11 cellular contexts compared by ENCODE assay signal in the genomic region with DNA sequence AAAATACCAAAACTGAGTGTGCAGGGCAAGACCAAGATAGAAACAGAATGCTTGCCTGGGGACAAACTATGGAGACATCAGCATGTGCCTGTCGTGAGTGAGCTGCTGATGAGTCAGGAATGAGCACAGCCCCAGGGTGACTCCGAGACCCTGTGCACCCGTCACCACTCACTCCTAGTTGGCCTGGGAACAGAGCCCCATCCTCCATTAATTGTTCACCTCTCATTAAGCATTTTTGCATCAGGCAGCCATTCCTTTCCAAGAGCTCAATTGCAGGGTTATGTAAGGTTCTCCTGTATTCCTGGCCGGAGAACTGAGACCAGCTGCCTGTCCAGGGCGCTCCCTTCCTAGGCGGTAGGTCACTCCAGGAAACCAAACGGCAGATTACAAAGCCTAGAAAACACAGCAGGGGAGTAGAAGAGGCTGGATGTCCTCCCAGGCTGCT.
DNase-seq lines count a peak whose midpoint lies in the region; ATAC-seq, FAIRE-seq and TF ChIP-seq lines count a peak whose summit lies in the region.
"Had no signal": no experiment of that assay in that cellular context is flagged by ENCODE, and none has a peak within 500 bp of the region (broad histone marks: within the 10 kb centered on the region; RNA-seq: fewer than 3 reads in every experiment).

No MANE protein-coding gene starts in this region.

- H3K36me3 ChIP-seq in brain microvascular endothelial cell (replicated peaks) (no peaks in the 10 kb centered on the region), keratinocyte (ENCODE audit: control insufficient read depth in 2 of 2, extremely low read depth in 1 of 2, insufficient read depth in 2 of 2, low read length in 2 of 2) (no peaks in the 10 kb centered on the region), uterus (no peaks in the 10 kb centered on the region), tibial artery (no peaks in the 10 kb centered on the region)

- H3K4me3 ChIP-seq in brain microvascular endothelial cell (ENCODE audit: low read depth, low read length) (no peak overlapping the region), keratinocyte (ENCODE audit: control insufficient read depth in 2 of 3, extremely low read depth in 1 of 3, insufficient read depth in 2 of 3, low read depth in 1 of 3, low read length in 3 of 3) (no peak overlapping the region), uterus (no peak overlapping the region), tibial artery (no peak overlapping the region)

- H3K27me3 ChIP-seq in brain microvascular endothelial cell (replicated peaks) (no peaks in the 10 kb centered on the region), keratinocyte (ENCODE audit: control insufficient read depth, extremely low read depth, insufficient read depth, low read length) (no peaks in the 10 kb centered on the region), uterus (no peaks in the 10 kb centered on the region), tibial artery (no peaks in the 10 kb centered on the region)

- H2AFZ ChIP-seq in keratinocyte (ENCODE audit: control insufficient read depth, low read length) = no peak overlapping the region

- peak overlapping the region; percentile 50 for H3K4me2 ChIP-seq in keratinocyte (ENCODE audit: control insufficient read depth, extremely low read depth, insufficient read depth, low read depth, low read length)

- no peak for ATAC-seq in activated CD8-positive, alpha-beta T cell treated with anti-CD3 and anti-CD28 coated beads, Interleukin-2, amount 10 ng/mL, durations not matched to agents 7 days and 5 days

- no peaks in the 10 kb centered on the region for H3K9me3 Mint-ChIP-seq in activated CD8-positive, alpha-beta T cell treated with anti-CD3 and anti-CD28 coated beads, Interleukin-2, amount 10 ng/mL, durations not matched to agents 7 days and 5 days (ENCODE audit: insufficient read depth)
- peaks cover 6% of the 10 kb centered on the region for H3K9me3 Mint-ChIP-seq in type B pancreatic cell

- no peaks in the 10 kb centered on the region for H3K79me2 ChIP-seq in keratinocyte (ENCODE audit: control insufficient read depth, insufficient read depth, low read length)

- in situ Hi-C loops in brain microvascular endothelial cell (cut with HindIII; ENCODE audit: low pct_ligation_motif_present, low sequenced_read_pairs) = no loop called here

- TF ChIP-seq POLR2A in uterus (IDR thresholded peaks at IDR 0.05) = no peak

- no peaks in the 10 kb centered on the region for H3K9me3 ChIP-seq in keratinocyte (ENCODE audit: control insufficient read depth, low read depth, low read length)
- H3K9me3 ChIP-seq in uterus = no peaks in the 10 kb centered on the region
- no peaks in the 10 kb centered on the region for H3K9me3 ChIP-seq in tibial artery

- POLR2A ChIA-PET in activated CD8-positive, alpha-beta T cell treated with anti-CD3 and anti-CD28 coated beads, Interleukin-2, amount 10 ng/mL, durations not matched to agents 7 days and 5 days (lab: Charles Lee) = no interaction called here

- no peaks in the 10 kb centered on the region for H4K20me1 ChIP-seq in keratinocyte (ENCODE audit: control insufficient read depth, extremely low read depth, insufficient read depth, low read length)

- H3K36me3 Mint-ChIP-seq in activated CD8-positive, alpha-beta T cell treated with anti-CD3 and anti-CD28 coated beads, Interleukin-2, amount 10 ng/mL, durations not matched to agents 7 days and 5 days (ENCODE audit: low read depth) = peaks cover 5% of the 10 kb centered on the region
- H3K36me3 Mint-ChIP-seq in type B pancreatic cell = peaks cover 4% of the 10 kb centered on the region
- H3K36me3 Mint-ChIP-seq: CD4-positive, alpha-beta memory T cell had no signal

- peaks cover 24% of the 10 kb centered on the region for H3K4me1 Mint-ChIP-seq in activated CD8-positive, alpha-beta T cell treated with anti-CD3 and anti-CD28 coated beads, Interleukin-2, amount 10 ng/mL, durations not matched to agents 7 days and 5 days (ENCODE audit: low read depth)
- H3K4me1 Mint-ChIP-seq in type B pancreatic cell (ENCODE audit: unreplicated experiment) = peaks cover 9% of the 10 kb centered on the region

- no peak overlapping the region for H3K4me3 Mint-ChIP-seq in activated CD8-positive, alpha-beta T cell treated with anti-CD3 and anti-CD28 coated beads, Interleukin-2, amount 10 ng/mL, durations not matched to agents 7 days and 5 days
- H3K4me3 Mint-ChIP-seq in type B pancreatic cell = no peak overlapping the region
- H3K4me3 Mint-ChIP-seq: CD4-positive, alpha-beta memory T cell had no signal

- H3K27me3 Mint-ChIP-seq in activated CD8-positive, alpha-beta T cell treated with anti-CD3 and anti-CD28 coated beads, Interleukin-2, amount 10 ng/mL, durations not matched to agents 7 days and 5 days (ENCODE audit: low read depth) = no peaks in the 10 kb centered on the region
- H3K27me3 Mint-ChIP-seq in type B pancreatic cell = peaks cover 4% of the 10 kb centered on the region
- H3K27me3 Mint-ChIP-seq: CD4-positive, alpha-beta memory T cell had no signal

- peak; percentile 86 for FAIRE-seq in keratinocyte (lab: Jason Lieb, UNC)

- dilution Hi-C loops in keratinocyte (cut with MboI; ENCODE audit: extremely low pct_ligation_motif_present, low sequenced_read_pairs) = no loop called here

- H3K9me1 ChIP-seq in keratinocyte (ENCODE audit: control insufficient read depth, extremely low read depth, insufficient read depth, low read length) = no peaks in the 10 kb centered on the region

- intact Hi-C loops in uterus (cut with DNase I; ENCODE audit: low total_unique reads) = no loop called here
- intact Hi-C loops in tibial artery (cut with DNase I; ENCODE audit: low total_unique reads) = no loop called here

- H3K4me1 ChIP-seq in keratinocyte (ENCODE audit: control insufficient read depth, extremely low read depth, insufficient read depth, low read length) (peaks cover 46% of the 10 kb centered on the region), uterus (no peaks in the 10 kb centered on the region), tibial artery (no peaks in the 10 kb centered on the region)

- TF ChIP-seq CTCF in brain microvascular endothelial cell (IDR thresholded peaks at IDR 0.05; ENCODE audit: low read depth, low read length, missing control alignments) (no peak), keratinocyte (optimal IDR thresholded peaks at IDR 0.05 in 1 of 3, IDR thresholded peaks at IDR 0.05 in 1 of 3, conservative IDR thresholded peaks at IDR 0.05 in 1 of 3; ENCODE audit: extremely low read depth in 1 of 3, insufficient read depth in 2 of 3, low read length in 3 of 3) (no peak), uterus (IDR thresholded peaks at IDR 0.05) (no peak), tibial artery (IDR thresholded peaks at IDR 0.05) (no peak), type B pancreatic cell (conservative IDR thresholded peaks at IDR 0.05) (no peak)

- CTCF ChIA-PET in activated CD8-positive, alpha-beta T cell treated with anti-CD3 and anti-CD28 coated beads, Interleukin-2, amount 10 ng/mL, durations not matched to agents 7 days and 5 days (lab: Charles Lee) = no interaction called here

- peak; percentile 47 for DNase-seq in stimulated activated CD4-positive, alpha-beta T cell treated with anti-CD3 and anti-CD28 coated beads, Interleukin-15, amount 100 ng/mL, for 24 hours
- DNase-seq in stimulated activated CD4-positive, alpha-beta T cell treated with anti-CD3 and anti-CD28 coated beads, Interleukin-4, amount 100 ng/mL, for 4 hours = no peak
- peak; percentile 87 for DNase-seq in brain microvascular endothelial cell
- peak; percentile 69 for DNase-seq in keratinocyte (ENCODE audit: low read depth, low spot score)
- peak; percentile 25 to 56 for DNase-seq in uterus
- no peak for DNase-seq in activated CD8-positive, alpha-beta T cell treated with anti-CD3 and anti-CD28 coated beads, Interleukin-2, amount 10 ng/mL, durations not matched to agents 7 days and 5 days
- no peak for DNase-seq in tibial artery
- no peak for DNase-seq in type B pancreatic cell (ENCODE audit: extremely low spot score, unreplicated experiment)
- DNase-seq: CD4-positive, alpha-beta memory T cell; NCI-H187 treated with DMSO at 0.1 percent for 48 hours; T-helper 9 cell had no signal

- H3K9ac ChIP-seq in keratinocyte (ENCODE audit: control insufficient read depth, extremely low read depth, insufficient read depth, low read length) = peak overlapping the region; percentile 55

- H3K27ac Mint-ChIP-seq in activated CD8-positive, alpha-beta T cell treated with anti-CD3 and anti-CD28 coated beads, Interleukin-2, amount 10 ng/mL, durations not matched to agents 7 days and 5 days = no peak overlapping the region
- H3K27ac Mint-ChIP-seq in type B pancreatic cell = no peak overlapping the region

- peak overlapping the region; percentile 70 for H3K27ac ChIP-seq in brain microvascular endothelial cell
- H3K27ac ChIP-seq in keratinocyte (ENCODE audit: control insufficient read depth, insufficient read depth, low read length) = peak overlapping the region; percentile 87
- H3K27ac ChIP-seq in uterus = peak overlapping the region in 1 of 2 donors; percentile 21
- no peak overlapping the region for H3K27ac ChIP-seq in tibial artery

Comparison
In these comparisons a context has a peak if more than half of its experiments do, and no peak if none do; other contexts are left out.
1. DNase-seq: peak in stimulated activated CD4-positive, alpha-beta T cell treated with anti-CD3 and anti-CD28 coated beads, Interleukin-15, amount 100 ng/mL, for 24 hours (single experiment), brain microvascular endothelial cell (single experiment), keratinocyte (single experiment) and uterus (2 of 2); none in stimulated activated CD4-positive, alpha-beta T cell treated with anti-CD3 and anti-CD28 coated beads, Interleukin-4, amount 100 ng/mL, for 4 hours (0 of 2), activated CD8-positive, alpha-beta T cell treated with anti-CD3 and anti-CD28 coated beads, Interleukin-2, amount 10 ng/mL, durations not matched to agents 7 days and 5 days (single experiment), tibial artery (0 of 2) and type B pancreatic cell (single experiment).
2. H3K27ac ChIP-seq: peak in brain microvascular endothelial cell (single experiment) and keratinocyte (single experiment); none in tibial artery (0 of 2).